In genomic region chr7:146054909-146055308, GRCh38 we compare ENCODE assay signal across 18 cellular contexts.
"Had no signal": no experiment of that assay in that cellular context is flagged by ENCODE, and none has a peak within 500 bp of the region (broad histone marks: within the 10 kb centered on the region; RNA-seq: fewer than 3 reads in every experiment).

No MANE protein-coding gene starts in this region.

- H3K9me3 ChIP-seq: neutrophil, right lobe of liver, tibial nerve had no signal

- H3K9me3 Mint-ChIP-seq: activated B cell treated with CpG ODN at 0.5 μM for 24 hours, nephron had no signal

- H3K4me3 Mint-ChIP-seq: activated B cell treated with CpG ODN at 0.5 μM for 24 hours; activated naive CD8-positive, alpha-beta T cell; nephron had no signal

- H3K36me3 ChIP-seq: cardiac muscle cell, esophagus squamous epithelium, neutrophil, right lobe of liver, tibial nerve had no signal

- DNase-seq: activated B cell treated with CpG ODN at 0.5 μM for 24 hours; activated effector memory CD4-positive, alpha-beta T cell treated with Interleukin-2 at 50 U/mL for 16 hours; activated naive CD4-positive, alpha-beta T cell treated with Interleukin-2 at 50 U/mL for 16 hours; activated T-cell treated with anti-CD3 and anti-CD28 coated beads for 4 hours; anterior cingulate cortex; esophagus squamous epithelium; foreskin melanocyte; left cardiac atrium; left ventricle myocardium superior; right lobe of liver; stimulated activated CD4-positive, alpha-beta T cell treated with anti-CD3 and anti-CD28 coated beads, Interleukin-2, amount 100 ng/mL, for 48 hours; stimulated activated naive CD4-positive, alpha-beta T cell treated with Interleukin-2 at 50 U/mL for 16 hours; T-helper 2 cell had no signal

- H3K4me1 ChIP-seq: esophagus squamous epithelium, right lobe of liver, tibial nerve had no signal

- H3K4me1 Mint-ChIP-seq: activated B cell treated with CpG ODN at 0.5 μM for 24 hours, nephron had no signal

- H3K36me3 Mint-ChIP-seq: activated naive CD8-positive, alpha-beta T cell had no signal

- H3K4me3 ChIP-seq: cardiac muscle cell, esophagus squamous epithelium, right lobe of liver, tibial nerve had no signal

- H3K27ac Mint-ChIP-seq: activated B cell treated with CpG ODN at 0.5 μM for 24 hours; activated naive CD8-positive, alpha-beta T cell; nephron had no signal

- ATAC-seq: left cardiac atrium, left ventricle myocardium superior, right lobe of liver had no signal

- H3K27me3 ChIP-seq: cardiac muscle cell, esophagus squamous epithelium, neutrophil, right lobe of liver, tibial nerve had no signal

- H3K27me3 Mint-ChIP-seq: activated B cell treated with CpG ODN at 0.5 μM for 24 hours; activated naive CD8-positive, alpha-beta T cell had no signal

- H3K27ac ChIP-seq: cardiac muscle cell, esophagus squamous epithelium, neutrophil, right lobe of liver, tibial nerve had no signal
